9 cellular contexts compared by ENCODE assay signal in genomic region chr5:176596689-176597416, GRCh38. TPM values are rescaled to one million over a fixed set of nuclear protein-coding genes. Genes with fewer than 3 reads are reported as not detected.
DNase-seq lines count a peak whose midpoint lies in the region; ATAC-seq and TF ChIP-seq lines count a peak whose summit lies in the region.
"Had no signal": no experiment of that assay in that cellular context is flagged by ENCODE, and none has a peak within 500 bp of the region (broad histone marks: within the 10 kb centered on the region; RNA-seq: fewer than 3 reads in every experiment).

No MANE protein-coding gene starts in this region.

- H3K9me2 ChIP-seq in OCI-LY7 (ENCODE audit: insufficient read depth, low read length), result no peaks in the 10 kb centered on the region

- no peaks in the 10 kb centered on the region for H3K36me3 Mint-ChIP-seq in activated naive CD8-positive, alpha-beta T cell treated with anti-CD3 and anti-CD28 coated beads for 36 hours

- no peak overlapping the region for H2AFZ ChIP-seq in OCI-LY7 (ENCODE audit: low read length)

- H3K27ac Mint-ChIP-seq in activated naive CD8-positive, alpha-beta T cell treated with anti-CD3 and anti-CD28 coated beads for 36 hours, result no peak overlapping the region

- intact Hi-C loops in OCI-LY7 (cut with micrococcal nuclease; ENCODE audit: unreplicated experiment), result no loop called here

- peak overlapping the region; percentile 65 for H3K4me3 Mint-ChIP-seq in activated naive CD8-positive, alpha-beta T cell treated with anti-CD3 and anti-CD28 coated beads for 36 hours

- no TSS peak for BruUV-seq in OCI-LY7 (replicated peaks; lab: Mats Ljungman, UMichigan)

- DNase-seq in OCI-LY7 (ENCODE audit: low spot score) (peak; percentile 13), iris pigment epithelial cell (ENCODE audit: low read depth) (peak; percentile 54), Ammon's horn (ENCODE audit: low spot score) (no peak), NCI-H2227 (lab: John Stamatoyannopoulos, UW; ENCODE audit: unreplicated experiment) (no peak)
- DNase-seq in activated naive CD8-positive, alpha-beta T cell treated with anti-CD3 and anti-CD28 coated beads for 36 hours, result peak; percentile 75
- DNase-seq in stimulated activated CD8-positive, alpha-beta memory T cell treated with anti-CD3 and anti-CD28 coated beads, Interleukin-12 subunit alpha, Interleukin-12 subunit beta, amount 100 ng/mL, for 24 hours (ENCODE audit: extremely low read depth), result peak; percentile 25

- CTCF ChIA-PET in OCI-LY7 (lab: Charles Lee; ENCODE audit: unreplicated experiment), result no interaction called here

- no peak overlapping the region for H3K27ac ChIP-seq in OCI-LY7 (ENCODE audit: low read depth, low read length, poor library complexity, severe bottlenecking)

- H3K79me2 ChIP-seq in OCI-LY7 (ENCODE audit: insufficient read depth, low read depth, low read length), result no peaks in the 10 kb centered on the region

- no peaks in the 10 kb centered on the region for H3K9me3 Mint-ChIP-seq in activated naive CD8-positive, alpha-beta T cell treated with anti-CD3 and anti-CD28 coated beads for 36 hours

- peaks cover 22% of the 10 kb centered on the region for H3K27me3 Mint-ChIP-seq in activated naive CD8-positive, alpha-beta T cell treated with anti-CD3 and anti-CD28 coated beads for 36 hours

- no peaks in the 10 kb centered on the region for H3K4me1 ChIP-seq in OCI-LY7 (ENCODE audit: insufficient read depth, low read length, poor library complexity, severe bottlenecking)

- H3K4me1 Mint-ChIP-seq in activated naive CD8-positive, alpha-beta T cell treated with anti-CD3 and anti-CD28 coated beads for 36 hours, result peaks cover 11% of the 10 kb centered on the region

- TF ChIP-seq CTCF in OCI-LY7 (conservative IDR thresholded peaks at IDR 0.05; ENCODE audit: low read length), result no peak

- POLR2A ChIA-PET in OCI-LY7 (lab: Charles Lee), result no interaction called here

- H4K20me1 ChIP-seq in OCI-LY7 (ENCODE audit: insufficient read depth, low read length), result no peaks in the 10 kb centered on the region; the same call in 1 of the 2 replicates

- no peak overlapping the region for H3K4me3 ChIP-seq in OCI-LY7 (ENCODE audit: low read depth, low read length, poor library complexity, severe bottlenecking)

- no peak overlapping the region for H3K4me2 ChIP-seq in OCI-LY7 (ENCODE audit: low read length)

- ATAC-seq in GM19035 (IDR thresholded peaks at IDR 0.05; ENCODE audit: unreplicated experiment) (peak; percentile 40), HG03280 (IDR thresholded peaks at IDR 0.05; ENCODE audit: unreplicated experiment) (no peak)

- no peaks in the 10 kb centered on the region for H3K9me3 ChIP-seq in OCI-LY7 (ENCODE audit: low read length)

- 0 out of 2 replicates have a peak, but pooled peaks cover 4% of the 10 kb centered on the region for H3K36me3 ChIP-seq in OCI-LY7 (ENCODE audit: insufficient read depth, low read length)

RNA-seq across cellular contexts. Expression of gene GPRIN1, which starts 13.1 kb away (rescaled TPM):
- total RNA-seq in OCI-LY7 (2014; rRNA removed; shearing (Covaris generic)), result 3.8 and 4.9 TPM in 2 replicates
- 4.5 and 5.3 TPM in 2 replicates for total RNA-seq in OCI-LY7 (2022)
- total RNA-seq in activated naive CD8-positive, alpha-beta T cell treated with anti-CD3 and anti-CD28 coated beads for 36 hours, result 1 to 10 TPM; 1.5 to 1.7 TPM

RNA-seq across cellular contexts. Expression of gene SNCB, which starts 33.5 kb away (rescaled TPM):
- 0.50 and 0.70 TPM in 2 replicates for total RNA-seq in OCI-LY7 (2014; rRNA removed; shearing (Covaris generic))
- 3.5 TPM in 2 replicates for total RNA-seq in OCI-LY7 (2022)
- under 1 TPM; 0.46 to 0.80 TPM for total RNA-seq in activated naive CD8-positive, alpha-beta T cell treated with anti-CD3 and anti-CD28 coated beads for 36 hours

RNA-seq across cellular contexts. Expression of gene EIF4E1B, which starts 33.6 kb away (rescaled TPM):
- total RNA-seq in OCI-LY7 (2014; rRNA removed; shearing (Covaris generic)), result 0.16 and 0.64 TPM in 2 replicates
- 2.4 and 2.9 TPM in 2 replicates for total RNA-seq in OCI-LY7 (2022)
- not detected for total RNA-seq in activated naive CD8-positive, alpha-beta T cell treated with anti-CD3 and anti-CD28 coated beads for 36 hours
- total RNA-seq: pulmonary artery endothelial cell had no signal

RNA-seq across cellular contexts. Expression of gene CDHR2, which starts 47.7 kb away (rescaled TPM):
- total RNA-seq in OCI-LY7 (2014; rRNA removed; shearing (Covaris generic)), result 0.25 and 0.33 TPM in 2 replicates
- 2.8 and 3.8 TPM in 2 replicates for total RNA-seq in OCI-LY7 (2022)
- total RNA-seq in activated naive CD8-positive, alpha-beta T cell treated with anti-CD3 and anti-CD28 coated beads for 36 hours, result under 1 TPM; 0.31 to 0.44 TPM
- total RNA-seq: pulmonary artery endothelial cell had no signal

RNA-seq across cellular contexts. Expression of gene TSPAN17, which starts 50.4 kb away (rescaled TPM):
- total RNA-seq in OCI-LY7 (2014; rRNA removed; shearing (Covaris generic)), result 9.3 and 10.3 TPM in 2 replicates
- 18.4 and 23.3 TPM in 2 replicates for total RNA-seq in OCI-LY7 (2022)
- total RNA-seq in activated naive CD8-positive, alpha-beta T cell treated with anti-CD3 and anti-CD28 coated beads for 36 hours, result 10 to 100 TPM; 25.3 to 28.6 TPM

Comparison
In these comparisons a context has a peak if more than half of its experiments do, and no peak if none do; other contexts are left out.
1. DNase-seq: peak in OCI-LY7 (single experiment), activated naive CD8-positive, alpha-beta T cell treated with anti-CD3 and anti-CD28 coated beads for 36 hours (single experiment), iris pigment epithelial cell (single experiment) and stimulated activated CD8-positive, alpha-beta memory T cell treated with anti-CD3 and anti-CD28 coated beads, Interleukin-12 subunit alpha, Interleukin-12 subunit beta, amount 100 ng/mL, for 24 hours (single experiment); none in Ammon's horn (single experiment) and NCI-H2227 (single experiment).